In genomic region chr17:39517224-39517623, GRCh38 we compare ENCODE assay signal across 31 cellular contexts. TPM values are rescaled to one million over a fixed set of nuclear protein-coding genes. Genes with fewer than 3 reads are reported as not detected.
DNase-seq lines count a peak whose midpoint lies in the region; ATAC-seq and TF ChIP-seq lines count a peak whose summit lies in the region.
"Had no signal": no experiment of that assay in that cellular context is flagged by ENCODE, and none has a peak within 500 bp of the region (broad histone marks: within the 10 kb centered on the region; RNA-seq: fewer than 3 reads in every experiment).

No MANE protein-coding gene starts in this region.

- DNase-seq in mammary epithelial cell: peak; percentile 7
- no peak for DNase-seq in MCF 10A (ENCODE audit: unreplicated experiment)
- peak; percentile 46 to 86 for DNase-seq in cardiac fibroblast (ENCODE audit: low read depth in 2 of 2)
- DNase-seq in kidney epithelial cell (ENCODE audit: low read depth): peak; percentile 43
- no peak for DNase-seq in ascending aorta (ENCODE audit: low spot score in 2 of 2)
- DNase-seq in caudate nucleus (lab: John Stamatoyannopoulos, UW): no peak
- DNase-seq: activated CD4-positive, alpha-beta T cell treated with anti-CD3 and anti-CD28 coated beads, Interleukin-2, amount 50 U/mL, for 4 hours; activated naive CD4-positive, alpha-beta T cell treated with anti-CD3 and anti-CD28 coated beads, Interleukin-2, amount 50 U/mL, for 16 hours; amygdala; CD8-positive, alpha-beta T cell; foreskin keratinocyte; KBM-7; left colon; NCI-H1417; NCI-H2081; NCI-H226; NCI-H69; posterior cingulate gyrus; stimulated activated CD4-positive, alpha-beta T cell treated with anti-CD3 and anti-CD28 coated beads, Interleukin-4, amount 100 ng/mL, for 24 hours; stimulated activated naive CD4-positive, alpha-beta T cell treated with Interleukin-2 at 50 U/mL for 16 hours; testis had no signal

- POLR2A ChIA-PET in MCF 10A (lab: Yijun Ruan, JAX): interaction anchor here (0.6 kb wide), 1 partner anchor 205 kb away, joined by 4 read pairs; no protein-coding TSS in a partner anchor

- no peaks in the 10 kb centered on the region for H4K20me1 ChIP-seq in mammary epithelial cell (ENCODE audit: insufficient read depth, low read length)

- H3K9me3 Mint-ChIP-seq in MCF 10A (ENCODE audit: unreplicated experiment): no peaks in the 10 kb centered on the region
- H3K9me3 Mint-ChIP-seq: activated T-helper 1 cell treated with anti-CD3 and anti-CD28 coated beads, Interleukin-12 subunit alpha, Interleukin-12 subunit beta, Interleukin-2, Interleukin-4 antibody, amounts not matched to agents 30 ng/mL and 10 ng/mL and 1 ng/mL, durations not matched to agents 14 hours and 24 hours and 36 hours; CD8-positive, alpha-beta T cell; memory B cell; neural crest cell; T-helper 1 cell treated with Interleukin-12 subunit alpha and Interleukin-12 subunit beta and Interleukin-4 antibody, amounts not matched to agents 30 μg/mL and 1 μg/mL, for 36 hours had no signal

- H3K4me1 Mint-ChIP-seq in MCF 10A (ENCODE audit: insufficient read depth, unreplicated experiment): no peaks in the 10 kb centered on the region
- H3K4me1 Mint-ChIP-seq: B cell, memory B cell, neural crest cell had no signal

- BruUV-seq in mammary epithelial cell (replicated peaks; lab: Mats Ljungman, UMichigan) (no TSS peak), MCF 10A (replicated peaks; lab: Mats Ljungman, UMichigan) (no TSS peak)

- no peaks in the 10 kb centered on the region for H3K4me1 ChIP-seq in mammary epithelial cell (ENCODE audit: insufficient read depth, low read length)
- H3K4me1 ChIP-seq in ascending aorta: no peaks in the 10 kb centered on the region
- H3K4me1 ChIP-seq: foreskin keratinocyte, testis, vagina had no signal

- in situ Hi-C loops in mammary epithelial cell (cut with MboI; ENCODE audit: low sequenced_read_pairs in 2 of 2): no loop called here

- no peaks in the 10 kb centered on the region for H3K27me3 Mint-ChIP-seq in MCF 10A (ENCODE audit: insufficient read depth, unreplicated experiment)
- H3K27me3 Mint-ChIP-seq: B cell, memory B cell had no signal

- no peak overlapping the region for H3K9ac ChIP-seq in mammary epithelial cell (ENCODE audit: insufficient read depth, low read length)

- 88% methylated on average over 7 of the region's 7 CpGs for WGBS in mammary epithelial cell (ENCODE audit: low coverage, missing lambda C conversion rate)

- TF ChIP-seq CTCF in mammary epithelial cell (conservative IDR thresholded peaks at IDR 0.05 in 1 of 2, IDR thresholded peaks at IDR 0.05 in 1 of 2; ENCODE audit: extremely low read depth in 1 of 2, insufficient read depth in 1 of 2, low read depth in 1 of 2, low read length in 2 of 2) (no peak), MCF 10A (IDR thresholded peaks at IDR 0.05; ENCODE audit: unreplicated experiment) (no peak), cardiac fibroblast (IDR thresholded peaks at IDR 0.05; ENCODE audit: low read depth, low read length) (no peak), kidney epithelial cell (IDR thresholded peaks at IDR 0.05; ENCODE audit: insufficient read depth, low read length, poor library complexity, severe bottlenecking) (no peak), ascending aorta (IDR thresholded peaks at IDR 0.05) (no peak)

- dilution Hi-C loops in mammary epithelial cell (cut with HindIII; ENCODE audit: low sequenced_read_pairs): no loop called here

- H3K9me3 ChIP-seq in mammary epithelial cell (replicated peaks; ENCODE audit: insufficient read depth, low read length): no peaks in the 10 kb centered on the region
- H3K9me3 ChIP-seq in ascending aorta: no peaks in the 10 kb centered on the region
- H3K9me3 ChIP-seq: testis, vagina had no signal

- peaks cover 96% of the 10 kb centered on the region for H3K36me3 Mint-ChIP-seq in MCF 10A (ENCODE audit: insufficient read depth, unreplicated experiment)

- no peak overlapping the region for H3K27ac Mint-ChIP-seq in MCF 10A (ENCODE audit: low read depth, unreplicated experiment)
- H3K27ac Mint-ChIP-seq: activated T-helper 1 cell treated with anti-CD3 and anti-CD28 coated beads, Interleukin-12 subunit alpha, Interleukin-12 subunit beta, Interleukin-2, Interleukin-4 antibody, amounts not matched to agents 30 ng/mL and 10 ng/mL and 1 ng/mL, durations not matched to agents 14 hours and 24 hours and 36 hours; B cell; CD8-positive, alpha-beta T cell; memory B cell; T-helper 1 cell treated with Interleukin-12 subunit alpha and Interleukin-12 subunit beta and Interleukin-4 antibody, amounts not matched to agents 30 μg/mL and 1 μg/mL, for 36 hours had no signal

- no peaks in the 10 kb centered on the region for H3K79me2 ChIP-seq in mammary epithelial cell (ENCODE audit: insufficient read depth, low read length)

- intact Hi-C loops in mammary epithelial cell (cut with micrococcal nuclease): no loop called here
- intact Hi-C loops in MCF 10A (cut with micrococcal nuclease): no loop called here
- intact Hi-C loops in ascending aorta (cut with DNase I): no loop called here

- no peak overlapping the region for H3K4me3 Mint-ChIP-seq in MCF 10A (ENCODE audit: unreplicated experiment)
- H3K4me3 Mint-ChIP-seq: activated T-helper 1 cell treated with anti-CD3 and anti-CD28 coated beads, Interleukin-12 subunit alpha, Interleukin-12 subunit beta, Interleukin-2, Interleukin-4 antibody, amounts not matched to agents 30 ng/mL and 10 ng/mL and 1 ng/mL, durations not matched to agents 14 hours and 24 hours and 36 hours; B cell; CD8-positive, alpha-beta T cell; memory B cell; neural crest cell; T-helper 1 cell treated with Interleukin-12 subunit alpha and Interleukin-12 subunit beta and Interleukin-4 antibody, amounts not matched to agents 30 μg/mL and 1 μg/mL, for 36 hours had no signal

- H3K4me3 ChIP-seq in mammary epithelial cell (replicated peaks in 1 of 3; ENCODE audit: insufficient read depth in 1 of 3, low read depth in 2 of 3, low read length in 3 of 3) (no peak overlapping the region), cardiac fibroblast (replicated peaks in 1 of 2; ENCODE audit: low read depth in 2 of 2, low read length in 2 of 2) (no peak overlapping the region), kidney epithelial cell (ENCODE audit: low read depth, low read length) (no peak overlapping the region), ascending aorta (no peak overlapping the region)
- H3K4me3 ChIP-seq: testis, vagina had no signal

- ATAC-seq in HG03095 (IDR thresholded peaks at IDR 0.05; ENCODE audit: unreplicated experiment) (no peak), GM21528 (IDR thresholded peaks at IDR 0.05; ENCODE audit: low FRiP score, unreplicated experiment) (no peak)
- ATAC-seq: CD8-positive, alpha-beta T cell; foreskin keratinocyte; left colon; sciatic nerve had no signal

- no peak overlapping the region for H3K4me2 ChIP-seq in mammary epithelial cell (ENCODE audit: insufficient read depth, low read depth, low read length)

- H3K27ac ChIP-seq in mammary epithelial cell (ENCODE audit: insufficient read depth, low read depth, low read length): no peak overlapping the region
- no peak overlapping the region for H3K27ac ChIP-seq in ascending aorta
- no peak overlapping the region for H3K27ac ChIP-seq in caudate nucleus (ENCODE audit: low read depth, low read length)
- H3K27ac ChIP-seq: epithelial cell of prostate, foreskin keratinocyte, testis, vagina had no signal

- H2AFZ ChIP-seq in mammary epithelial cell (ENCODE audit: low read depth, low read length): no peak overlapping the region

- peaks cover 37% of the 10 kb centered on the region for H3K36me3 ChIP-seq in mammary epithelial cell (ENCODE audit: insufficient read depth, low read length)
- no peaks in the 10 kb centered on the region for H3K36me3 ChIP-seq in kidney epithelial cell (ENCODE audit: control insufficient read depth, insufficient read depth, low read length)
- H3K36me3 ChIP-seq in ascending aorta: peaks cover 72 to 98% of the 10 kb centered on the region in 2 donors

- CTCF ChIA-PET in mammary epithelial cell (lab: Charles Lee; ENCODE audit: low non-redundant PET): no interaction called here
- CTCF ChIA-PET in MCF 10A (lab: Yijun Ruan, JAX): no interaction called here

- H3K27me3 ChIP-seq in mammary epithelial cell (ENCODE audit: insufficient read depth, low read length) (no peaks in the 10 kb centered on the region), kidney epithelial cell (ENCODE audit: control insufficient read depth, insufficient read depth, low read length) (no peaks in the 10 kb centered on the region), ascending aorta (no peaks in the 10 kb centered on the region)
- H3K27me3 ChIP-seq: foreskin keratinocyte, testis, vagina had no signal

RNA-seq across cellular contexts. Expression of gene CDK12, which starts 55.9 kb away (rescaled TPM):
- total RNA-seq in mammary epithelial cell: 10 to 100 TPM; 44.5 to 66.6 TPM
- polyA plus RNA-seq in mammary epithelial cell: 20.6 TPM
- polyA minus RNA-seq in mammary epithelial cell: 82.0 TPM
- total RNA-seq in MCF 10A (2022): 71.1 and 71.3 TPM in 2 replicates
- 34.2 and 38.7 TPM in 2 replicates for total RNA-seq in kidney epithelial cell
- total RNA-seq in ascending aorta: 25.2 TPM

Comparison
In these comparisons a context has a peak if more than half of its experiments do, and no peak if none do; other contexts are left out.
1. DNase-seq: peak in mammary epithelial cell (single experiment), cardiac fibroblast (2 of 2) and kidney epithelial cell (single experiment); none in MCF 10A (single experiment), ascending aorta (0 of 2) and caudate nucleus (0 of 61).